ENCODE assay signal across 1 cellular context in the genomic region with DNA sequence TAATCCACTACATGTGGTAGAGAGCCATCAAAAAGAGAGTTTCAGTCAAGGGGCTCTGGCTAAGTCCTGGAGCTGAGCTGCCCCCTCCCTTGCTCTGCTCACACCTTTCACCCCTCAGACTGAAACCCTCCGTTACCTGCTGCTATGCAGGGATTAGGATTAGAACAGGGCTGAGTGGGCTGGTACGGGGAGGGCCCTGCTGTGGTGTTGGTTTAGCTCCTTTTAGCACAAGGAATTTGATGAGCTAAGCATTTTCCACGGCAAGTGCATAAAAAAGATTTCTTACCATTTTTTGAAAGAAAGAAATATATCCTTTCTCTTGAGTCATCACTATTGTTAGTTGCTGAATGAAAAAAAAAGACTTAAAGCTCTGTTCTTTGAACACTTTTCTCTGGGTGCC.
TF ChIP-seq lines count a peak whose summit lies in the region.

No MANE protein-coding gene starts in this region.

TF ChIP-seq in endothelial cell of umbilical vein, 7 proteins besides CTCF, POLR2A, EP300 and RAD21:
- TF ChIP-seq, protein P1, sequence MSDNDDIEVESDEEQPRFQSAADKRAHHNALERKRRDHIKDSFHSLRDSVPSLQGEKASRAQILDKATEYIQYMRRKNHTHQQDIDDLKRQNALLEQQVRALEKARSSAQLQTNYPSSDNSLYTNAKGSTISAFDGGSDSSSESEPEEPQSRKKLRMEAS (IDR thresholded peaks at IDR 0.05; ENCODE audit: insufficient read depth, insufficient read length), result no peak
TF ChIP-seq in endothelial cell of umbilical vein: peak in this region for 0.
